In genomic region chr10:33320288-33320687, GRCh38 we compare ENCODE assay signal across 18 cellular contexts. TPM values are rescaled to one million over a fixed set of nuclear protein-coding genes. Genes with fewer than 3 reads are reported as not detected.
DNase-seq lines count a peak whose midpoint lies in the region; ATAC-seq and TF ChIP-seq lines count a peak whose summit lies in the region.
"Had no signal": no experiment of that assay in that cellular context is flagged by ENCODE, and none has a peak within 500 bp of the region (broad histone marks: within the 10 kb centered on the region; RNA-seq: fewer than 3 reads in every experiment).

No MANE protein-coding gene starts in this region.

- ATAC-seq in Panc1 (no peak), left lung (peak; percentile 62), HG03460 (IDR thresholded peaks at IDR 0.05; ENCODE audit: unreplicated experiment) (no peak)
- ATAC-seq: A549, HepG2 had no signal

- CTCF ChIA-PET in Panc1 (lab: Charles Lee) = no interaction called here

- TF ChIP-seq POLR2A in testis (IDR thresholded peaks at IDR 0.05) = no peak

- WGBS in testis, 2 donors = 65 to 75% methylated on average over 7 of the region's 7 CpGs

- H3K9me3 ChIP-seq in Panc1 (ENCODE audit: control insufficient read depth, insufficient read depth, low read depth, low read length) (no peaks in the 10 kb centered on the region), left lung (no peaks in the 10 kb centered on the region), testis (no peaks in the 10 kb centered on the region)
- H3K9me3 ChIP-seq: A549, HAP-1 had no signal

- peaks cover 42% of the 10 kb centered on the region for H3K4me1 ChIP-seq in Panc1 (ENCODE audit: control insufficient read depth, insufficient read depth, low read length)
- peaks cover 12 to 23% of the 10 kb centered on the region in 2 donors for H3K4me1 ChIP-seq in left lung
- H3K4me1 ChIP-seq in testis = peaks cover 6% of the 10 kb centered on the region

- TF ChIP-seq CTCF in Panc1 (IDR thresholded peaks at IDR 0.05) (no peak), left lung (IDR thresholded peaks at IDR 0.05) (no peak), testis (IDR thresholded peaks at IDR 0.05) (no peak)

- in situ Hi-C loops in Panc1 (cut with HindIII; ENCODE audit: low pct_unique_long_range_greater_than_20kb, low sequenced_read_pairs) = no loop called here

- intact Hi-C loops in Panc1 (cut with micrococcal nuclease; ENCODE audit: unreplicated experiment) = no loop called here
- intact Hi-C loops in left lung (cut with DNase I) = no loop called here
- intact Hi-C loops in testis (cut with DNase I; ENCODE audit: low total_unique reads) = no loop called here

- no TSS peak for BruUV-seq in Panc1 (replicated peaks; lab: Mats Ljungman, UMichigan)

- POLR2A ChIA-PET in Panc1 (lab: Charles Lee) = interaction anchor here (0.6 to 0.7 kb wide), 2 partner anchors 47 to 931 kb away, joined by 3 to 10 read pairs; no protein-coding TSS in a partner anchor

- H3K27ac ChIP-seq in Panc1 (ENCODE audit: low read length) (0 out of 2 replicates have a peak overlapping the region, but pooled peaks have one; percentile 65), left lung (no peak overlapping the region), testis (no peak overlapping the region)
- H3K27ac ChIP-seq: 22Rv1, A549, C4-2B, GM23248 had no signal

- H3K27me3 ChIP-seq in Panc1 (ENCODE audit: control insufficient read depth, insufficient read depth, low read length) (no peaks in the 10 kb centered on the region), left lung (no peaks in the 10 kb centered on the region), testis (no peaks in the 10 kb centered on the region)

- H3K36me3 ChIP-seq in Panc1 (ENCODE audit: control insufficient read depth, insufficient read depth, low read length) (peaks cover 9% of the 10 kb centered on the region; the same call in 1 of the 2 replicates), left lung (peaks cover 0 to 7% of the 10 kb centered on the region in 2 donors), testis (ENCODE audit: low read depth, missing control alignments) (no peaks in the 10 kb centered on the region)

- H3K4me3 ChIP-seq in Panc1 (ENCODE audit: low read depth in 2 of 2, low read length in 2 of 2) (no peak overlapping the region), left lung (no peak overlapping the region), testis (peak overlapping the region; percentile 1 to 36)
- H3K4me3 ChIP-seq: A549, GM23248, HAP-1 had no signal

- DNase-seq in DMS79 treated with DMSO at 0.1 percent for 48 hours (lab: John Stamatoyannopoulos, UW) (peak; percentile 4), DMS79 (lab: John Stamatoyannopoulos, UW) (no peak), Panc1 (ENCODE audit: low read depth, low spot score) (no peak), left lung (no peak), testis (no peak), SIG-M5 treated with dmso at 0.1 percent for 504 hours (lab: John Stamatoyannopoulos, UW; ENCODE audit: unreplicated experiment) (no peak)
- DNase-seq in activated CD4-positive, CD25-positive, alpha-beta regulatory T cell treated with anti-CD3 and anti-CD28 coated beads, Interleukin-2, amount 50 U/mL, for 72 hours = no peak
- DNase-seq: AML-193; Calu3; CD4-positive, alpha-beta memory T cell; GM23248 had no signal

RNA-seq across cellular contexts. Expression of gene NRP1, which starts 14.2 kb away (rescaled TPM):
- total RNA-seq in Panc1 (2021; ENCODE audit: unreplicated experiment) = 93.4 TPM
- polyA plus RNA-seq in Panc1 (2012; ENCODE audit: insufficient read length) = 75.5 TPM
- 100 to 1,000 TPM in 1 of 2 donors, 10 to 100 TPM in 1; 79.8 to 140 TPM for total RNA-seq in left lung
- 10 to 100 TPM; 15.9 to 17.1 TPM for total RNA-seq in testis
- polyA plus RNA-seq in testis (ENCODE audit: insufficient read depth, low read depth, low replicate concordance) = 23.8 TPM
- polyA plus RNA-seq: CD4-positive, alpha-beta memory T cell; IgD-negative memory B cell had no signal

Comparison
In these comparisons a context has a peak if more than half of its experiments do, and no peak if none do; other contexts are left out.
1. H3K4me3 ChIP-seq: peak in testis (2 of 2); none in Panc1 (0 of 2) and left lung (0 of 2).